In the genomic region with DNA sequence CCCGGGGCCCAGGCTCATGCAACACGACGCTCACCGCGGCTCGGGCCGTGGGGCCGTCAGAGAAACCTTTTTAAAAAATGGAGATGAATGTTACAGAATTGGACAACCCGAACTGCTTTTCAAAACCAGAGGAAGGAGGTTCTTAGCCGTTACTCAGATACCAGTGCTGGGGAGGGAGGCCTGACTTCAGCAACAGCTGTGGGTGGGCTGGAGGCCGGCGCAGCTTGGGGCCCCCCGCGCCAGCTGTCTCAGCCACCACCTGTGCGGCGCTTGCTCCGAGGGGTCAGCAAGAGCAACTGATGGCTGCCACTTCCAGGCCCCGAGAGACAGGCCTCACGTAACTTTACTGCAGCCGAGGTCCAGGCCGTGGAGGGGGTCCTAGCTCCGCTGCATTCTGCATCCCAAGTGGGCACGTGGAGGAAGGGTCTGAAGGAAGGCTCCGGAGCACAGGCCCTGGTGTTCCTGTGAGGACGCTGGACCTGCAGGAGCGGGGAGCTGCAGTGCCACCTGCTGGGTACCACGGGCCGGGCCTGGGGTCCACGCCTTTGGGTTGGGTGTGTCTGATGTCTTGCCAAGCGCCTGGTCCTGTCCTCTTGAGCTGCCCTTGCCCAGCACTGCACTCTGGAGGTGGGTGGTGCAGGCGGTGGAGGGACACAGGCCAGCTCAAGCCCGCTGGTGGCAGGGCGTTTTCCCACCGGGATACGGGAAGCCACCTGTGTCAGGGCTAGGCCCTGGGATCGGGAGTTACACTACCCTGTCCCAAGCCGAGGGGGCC, we compare ENCODE assay signal across 8 cellular contexts. TPM values are rescaled to one million over a fixed set of nuclear protein-coding genes. Genes with fewer than 3 reads are reported as not detected.
DNase-seq lines count a peak whose midpoint lies in the region; ATAC-seq and TF ChIP-seq lines count a peak whose summit lies in the region.

No MANE protein-coding gene starts in this region.

- intact Hi-C loops in ascending aorta (cut with DNase I), result no loop called here

- DNase-seq in NCI-H748 (lab: John Stamatoyannopoulos, UW; ENCODE audit: unreplicated experiment) (peak; percentile 5), NCI-H748 treated with DMSO at 0.1 percent for 48 hours (lab: John Stamatoyannopoulos, UW) (no peak), RKO (ENCODE audit: low spot score) (peak; percentile 40), ascending aorta (ENCODE audit: low spot score in 2 of 2) (no peak), iris pigment epithelial cell (ENCODE audit: low read depth) (peak; percentile 39)
- DNase-seq in stimulated activated CD8-positive, alpha-beta memory T cell treated with anti-CD3 and anti-CD28 coated beads, Interleukin-15, amount 100 ng/mL, for 1 hour (ENCODE audit: low read depth), result peak; percentile 15

- no peak overlapping the region for H3K4me3 ChIP-seq in ascending aorta

- peaks cover 49 to 80% of the 10 kb centered on the region in 2 donors for H3K36me3 ChIP-seq in ascending aorta

- ATAC-seq in HG03457 (IDR thresholded peaks at IDR 0.05; ENCODE audit: unreplicated experiment), result no peak
- ATAC-seq in HG03520 (IDR thresholded peaks at IDR 0.05; ENCODE audit: unreplicated experiment), result no peak

- no peaks in the 10 kb centered on the region for H3K27me3 ChIP-seq in ascending aorta

- H3K27ac ChIP-seq in ascending aorta, result no peak overlapping the region

- H3K4me1 ChIP-seq in ascending aorta, result peaks cover 2 to 13% of the 10 kb centered on the region in 2 donors

- no peaks in the 10 kb centered on the region for H3K9me3 ChIP-seq in ascending aorta

- peak in 2 of 3 experiments; percentile 41 to 42 for TF ChIP-seq CTCF in ascending aorta (IDR thresholded peaks at IDR 0.05)

RNA-seq across cellular contexts. Expression of gene THAP3, which starts 9.8 kb away (rescaled TPM):
- 9.3 TPM for total RNA-seq in ascending aorta

RNA-seq across cellular contexts. Expression of gene PHF13, which starts 20.9 kb away (rescaled TPM):
- 1.5 TPM for total RNA-seq in ascending aorta

RNA-seq across cellular contexts. Expression of gene KLHL21, which starts 31.8 kb away (rescaled TPM):
- total RNA-seq in ascending aorta, result 147 TPM

RNA-seq across cellular contexts. Expression of gene ZBTB48, which starts 54.7 kb away (rescaled TPM):
- 106 TPM for total RNA-seq in ascending aorta

Comparison
In these comparisons a context has a peak if more than half of its experiments do, and no peak if none do; other contexts are left out.
1. DNase-seq: peak in NCI-H748 (single experiment), RKO (single experiment), iris pigment epithelial cell (single experiment) and stimulated activated CD8-positive, alpha-beta memory T cell treated with anti-CD3 and anti-CD28 coated beads, Interleukin-15, amount 100 ng/mL, for 1 hour (single experiment); none in NCI-H748 treated with DMSO at 0.1 percent for 48 hours (single experiment) and ascending aorta (0 of 2).